In the genomic region with DNA sequence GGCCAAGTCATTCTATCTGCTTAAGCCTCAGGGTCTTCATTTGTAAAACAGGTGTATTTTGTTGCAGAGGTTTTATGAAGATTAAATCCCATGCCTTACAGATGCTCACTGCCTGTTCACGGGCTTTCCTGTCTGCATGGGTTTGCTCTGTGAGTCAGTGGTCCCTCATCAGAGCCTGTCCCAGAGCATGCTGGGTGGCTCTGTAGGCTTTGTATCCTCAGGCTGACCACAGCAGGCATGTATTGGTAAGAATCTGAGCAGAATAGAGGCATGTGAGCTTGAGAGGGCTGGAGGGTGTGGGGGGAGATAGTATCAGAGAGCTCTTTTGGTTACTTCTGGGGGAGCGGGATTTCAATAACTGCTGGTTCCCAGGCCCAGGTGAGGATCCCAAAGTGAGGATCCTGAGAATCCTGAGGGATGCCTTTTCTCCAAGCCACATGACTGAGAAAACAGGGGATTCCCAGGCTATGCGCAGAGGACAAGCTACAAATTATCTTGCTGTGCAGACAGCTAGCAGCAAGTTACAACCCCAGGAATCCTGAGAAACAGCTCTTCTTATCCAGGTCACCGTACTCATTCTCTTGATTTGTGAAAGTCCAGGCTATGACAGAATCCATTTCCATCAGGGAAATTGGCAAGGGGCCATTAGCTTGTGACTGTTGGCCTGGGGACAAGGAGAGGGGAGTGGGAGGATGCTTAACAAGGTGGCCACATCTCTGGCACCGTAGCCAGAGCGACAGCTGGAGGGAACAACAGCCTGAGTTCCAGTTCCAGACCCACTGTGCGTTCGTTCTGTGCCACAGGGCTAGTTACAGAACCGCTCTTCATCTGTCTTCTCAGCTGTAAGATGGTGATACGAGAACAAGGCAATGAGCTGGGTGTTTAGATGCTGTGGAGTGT, we compare ENCODE assay signal across 13 cellular contexts. TPM values are rescaled to one million over a fixed set of nuclear protein-coding genes. Genes with fewer than 3 reads are reported as not detected.
DNase-seq lines count a peak whose midpoint lies in the region; ATAC-seq lines count a peak whose summit lies in the region.
"Had no signal": no experiment of that assay in that cellular context is flagged by ENCODE, and none has a peak within 500 bp of the region (broad histone marks: within the 10 kb centered on the region; RNA-seq: fewer than 3 reads in every experiment).

No MANE protein-coding gene starts in this region.

- no peaks in the 10 kb centered on the region for H3K36me3 Mint-ChIP-seq in dendritic cell treated with granulocyte-macrophage colony-stimulating factor and Interleukin-4, amounts not matched to agents 40 ng/mL and 50 ng/mL, for 4 days (ENCODE audit: low read depth)
- H3K36me3 Mint-ChIP-seq in activated T-cell treated with anti-CD3 and anti-CD28 coated beads, Interleukin-2, amount 50 U/mL, for 24 hours (ENCODE audit: low read depth): peaks cover 2% of the 10 kb centered on the region
- H3K36me3 Mint-ChIP-seq: natural killer cell had no signal

- peak; percentile 11 for DNase-seq in DMS79 (lab: John Stamatoyannopoulos, UW)
- DNase-seq in NCI-H1694 (lab: John Stamatoyannopoulos, UW): peak; percentile 76
- DNase-seq in lung microvascular endothelial cell (ENCODE audit: low read depth in 2 of 2): peak; percentile 19 to 82
- DNase-seq in activated T-cell treated with anti-CD3 and anti-CD28 coated beads, Interleukin-2, amount 50 U/mL, for 24 hours: no peak
- no peak for DNase-seq in SIG-M5 treated with dmso at 0.1 percent for 504 hours (lab: John Stamatoyannopoulos, UW; ENCODE audit: unreplicated experiment)
- DNase-seq: activated CD4-positive, alpha-beta memory T cell treated with anti-CD3 and anti-CD28 coated beads, Interleukin-2, amount 10 ng/mL, durations not matched to agents 7 days and 5 days; activated effector memory CD4-positive, alpha-beta T cell treated with anti-CD3 and anti-CD28 coated beads, Interleukin-2, amount 50 U/mL, for 16 hours; natural killer cell; NCI-H526 had no signal

- no peaks in the 10 kb centered on the region for H3K9me3 Mint-ChIP-seq in dendritic cell treated with granulocyte-macrophage colony-stimulating factor and Interleukin-4, amounts not matched to agents 40 ng/mL and 50 ng/mL, for 4 days
- no peaks in the 10 kb centered on the region for H3K9me3 Mint-ChIP-seq in activated T-cell treated with anti-CD3 and anti-CD28 coated beads, Interleukin-2, amount 50 U/mL, for 24 hours
- H3K9me3 Mint-ChIP-seq: activated CD4-positive, alpha-beta memory T cell treated with anti-CD3 and anti-CD28 coated beads, Interleukin-2, amount 10 ng/mL, durations not matched to agents 7 days and 5 days; natural killer cell had no signal

- ATAC-seq in GM19455 (IDR thresholded peaks at IDR 0.05; ENCODE audit: unreplicated experiment): no peak
- no peak for ATAC-seq in GM21825 (IDR thresholded peaks at IDR 0.05; ENCODE audit: unreplicated experiment)
- ATAC-seq: HCT116, natural killer cell had no signal

- H3K4me1 Mint-ChIP-seq in dendritic cell treated with granulocyte-macrophage colony-stimulating factor and Interleukin-4, amounts not matched to agents 40 ng/mL and 50 ng/mL, for 4 days (ENCODE audit: low read depth): peaks cover 13% of the 10 kb centered on the region
- H3K4me1 Mint-ChIP-seq in activated T-cell treated with anti-CD3 and anti-CD28 coated beads, Interleukin-2, amount 50 U/mL, for 24 hours (ENCODE audit: low read depth): no peaks in the 10 kb centered on the region

- intact Hi-C loops in dendritic cell treated with granulocyte-macrophage colony-stimulating factor and Interleukin-4, amounts not matched to agents 40 ng/mL and 50 ng/mL, for 4 days (cut with micrococcal nuclease): no loop called here

- H3K4me3 Mint-ChIP-seq in dendritic cell treated with granulocyte-macrophage colony-stimulating factor and Interleukin-4, amounts not matched to agents 40 ng/mL and 50 ng/mL, for 4 days: no peak overlapping the region
- no peak overlapping the region for H3K4me3 Mint-ChIP-seq in activated T-cell treated with anti-CD3 and anti-CD28 coated beads, Interleukin-2, amount 50 U/mL, for 24 hours
- H3K4me3 Mint-ChIP-seq: activated CD4-positive, alpha-beta memory T cell treated with anti-CD3 and anti-CD28 coated beads, Interleukin-2, amount 10 ng/mL, durations not matched to agents 7 days and 5 days; natural killer cell had no signal

- H3K27me3 Mint-ChIP-seq in dendritic cell treated with granulocyte-macrophage colony-stimulating factor and Interleukin-4, amounts not matched to agents 40 ng/mL and 50 ng/mL, for 4 days: peaks cover 74% of the 10 kb centered on the region
- H3K27me3 Mint-ChIP-seq in activated T-cell treated with anti-CD3 and anti-CD28 coated beads, Interleukin-2, amount 50 U/mL, for 24 hours: no peaks in the 10 kb centered on the region
- H3K27me3 Mint-ChIP-seq: activated CD4-positive, alpha-beta memory T cell treated with anti-CD3 and anti-CD28 coated beads, Interleukin-2, amount 10 ng/mL, durations not matched to agents 7 days and 5 days had no signal

- H3K27ac Mint-ChIP-seq in dendritic cell treated with granulocyte-macrophage colony-stimulating factor and Interleukin-4, amounts not matched to agents 40 ng/mL and 50 ng/mL, for 4 days: peak overlapping the region; percentile 22
- no peak overlapping the region for H3K27ac Mint-ChIP-seq in activated T-cell treated with anti-CD3 and anti-CD28 coated beads, Interleukin-2, amount 50 U/mL, for 24 hours
- H3K27ac Mint-ChIP-seq: activated CD4-positive, alpha-beta memory T cell treated with anti-CD3 and anti-CD28 coated beads, Interleukin-2, amount 10 ng/mL, durations not matched to agents 7 days and 5 days; natural killer cell had no signal

RNA-seq across cellular contexts. Expression of gene PLXNA1, which starts 45.1 kb away (rescaled TPM):
- 10.9 and 15.1 TPM in 2 replicates for total RNA-seq in lung microvascular endothelial cell

Comparison
In these comparisons a context has a peak if more than half of its experiments do, and no peak if none do; other contexts are left out.
1. DNase-seq: peak in DMS79 (single experiment), NCI-H1694 (single experiment) and lung microvascular endothelial cell (2 of 2); none in activated T-cell treated with anti-CD3 and anti-CD28 coated beads, Interleukin-2, amount 50 U/mL, for 24 hours (single experiment) and SIG-M5 treated with dmso at 0.1 percent for 504 hours (single experiment).